ENCODE assay signal across 8 cellular contexts in genomic region chr3:140941434-140942220, GRCh38. TPM values are rescaled to one million over a fixed set of nuclear protein-coding genes. Genes with fewer than 3 reads are reported as not detected.
DNase-seq lines count a peak whose midpoint lies in the region; ATAC-seq and TF ChIP-seq lines count a peak whose summit lies in the region.

TSS of gene SLC25A36 (plus strand) at chr3:140941836. CDS start at chr3:140942055, 219 bp downstream.

- WGBS in testis, 2 donors: 0 to 1% methylated on average over 11 to 58 of the region's 72 CpGs

- H3K9me3 Mint-ChIP-seq in activated naive CD4-positive, alpha-beta T cell treated with anti-CD3 and anti-CD28 coated beads, Interleukin-2, amount 50 U/mL, for 72 hours: no peaks in the 10 kb centered on the region

- intact Hi-C loops in testis (cut with DNase I; ENCODE audit: low total_unique reads): no loop called here

- no peaks in the 10 kb centered on the region for H3K36me3 ChIP-seq in testis (ENCODE audit: low read depth, missing control alignments)

- H3K27me3 ChIP-seq in testis: no peaks in the 10 kb centered on the region

- H3K27ac ChIP-seq in testis: peak within 1 kb of the TSS; percentile 98 to 99

- DNase-seq in NCI-H1092 treated with DMSO at 0.1 percent for 48 hours (lab: John Stamatoyannopoulos, UW): peak; percentile 98
- peak; percentile 98 for DNase-seq in SKM-1 (lab: John Stamatoyannopoulos, UW; ENCODE audit: unreplicated experiment)
- DNase-seq in activated naive CD4-positive, alpha-beta T cell treated with anti-CD3 and anti-CD28 coated beads, Interleukin-2, amount 50 U/mL, for 72 hours (ENCODE audit: low spot score in 2 of 2): peak; percentile 89 to 94
- DNase-seq in glomerular visceral epithelial cell (ENCODE audit: extremely low spot score): peak; percentile 96
- DNase-seq in omental fat pad (ENCODE audit: low spot score): peak; percentile 91
- DNase-seq in testis: peak; percentile 99

- H3K27ac Mint-ChIP-seq in activated naive CD4-positive, alpha-beta T cell treated with anti-CD3 and anti-CD28 coated beads, Interleukin-2, amount 50 U/mL, for 72 hours: peak within 1 kb of the TSS; percentile 87 to 95

- no peaks in the 10 kb centered on the region for H3K9me3 ChIP-seq in testis

- peaks cover 10 to 25% of the 10 kb centered on the region in 2 donors for H3K36me3 Mint-ChIP-seq in activated naive CD4-positive, alpha-beta T cell treated with anti-CD3 and anti-CD28 coated beads, Interleukin-2, amount 50 U/mL, for 72 hours

- peaks cover 20% of the 10 kb centered on the region for H3K4me1 ChIP-seq in testis

- ATAC-seq in HG02610 (IDR thresholded peaks at IDR 0.05; ENCODE audit: unreplicated experiment) (peak; percentile 97), omental fat pad (ENCODE audit: low FRiP score) (peak; percentile 100)
- ATAC-seq in activated naive CD4-positive, alpha-beta T cell treated with anti-CD3 and anti-CD28 coated beads, Interleukin-2, amount 50 U/mL, for 72 hours: peak; percentile 96 to 97

- H3K4me3 ChIP-seq in GM08714 (ENCODE audit: low read length) (peak within 1 kb of the TSS; percentile 78), testis (peak within 1 kb of the TSS; percentile 94)

- no peak for TF ChIP-seq CTCF in omental fat pad (IDR thresholded peaks at IDR 0.05)
- TF ChIP-seq CTCF in testis (IDR thresholded peaks at IDR 0.05): peak in 2 of 3 experiments; percentile 12 to 15

- TF ChIP-seq POLR2A in testis (IDR thresholded peaks at IDR 0.05): peak; percentile 73

RNA-seq across cellular contexts. Expression of gene SLC25A36, which starts in this region (rescaled TPM):
- total RNA-seq in activated naive CD4-positive, alpha-beta T cell treated with anti-CD3 and anti-CD28 coated beads, Interleukin-2, amount 50 U/mL, for 72 hours: 10 to 100 TPM; 47.2 to 98.6 TPM
- total RNA-seq in omental fat pad: 10 to 100 TPM; 50.9 to 77.9 (median 55.4) TPM
- total RNA-seq in testis: 100 to 1,000 TPM; 109 to 162 TPM
- 56.8 TPM for polyA plus RNA-seq in testis (ENCODE audit: insufficient read depth, low read depth, low replicate concordance)

Comparison
In these comparisons a context has a peak if more than half of its experiments do, and no peak if none do; other contexts are left out.
1. Peak in every context shown above with its lines: DNase-seq, ATAC-seq, H3K4me3 ChIP-seq and H3K27ac ChIP-seq.
2. CTCF ChIP-seq: peak in testis (2 of 3); none in omental fat pad (0 of 3).